In genomic region chr5:119361723-119362122, GRCh38 we compare ENCODE assay signal across 18 cellular contexts. TPM values are rescaled to one million over a fixed set of nuclear protein-coding genes. Genes with fewer than 3 reads are reported as not detected.
A peak's percentile ranks its signal among the peaks of the same experiment; 100 is the strongest.
DNase-seq lines count a peak whose midpoint lies in the region; ATAC-seq and TF ChIP-seq lines count a peak whose summit lies in the region.
"Had no signal": no experiment of that assay in that cellular context is flagged by ENCODE, and none has a peak within 500 bp of the region (broad histone marks: within the 10 kb centered on the region; RNA-seq: fewer than 3 reads in every experiment).

No MANE protein-coding gene starts in this region.

- H3K9me3 ChIP-seq in stomach (no peaks in the 10 kb centered on the region), ascending aorta (no peaks in the 10 kb centered on the region)
- H3K9me3 ChIP-seq: A549, SK-N-SH had no signal

- H3K4me3 Mint-ChIP-seq in activated CD4-positive, alpha-beta T cell treated with anti-CD3 and anti-CD28 coated beads, Interleukin-2, amount 10 ng/mL, durations not matched to agents 7 days and 5 days: no peak overlapping the region
- H3K4me3 Mint-ChIP-seq in activated CD4-positive, alpha-beta memory T cell treated with anti-CD3 and anti-CD28 coated beads, Interleukin-2, amount 10 ng/mL, durations not matched to agents 7 days and 5 days: no peak overlapping the region
- H3K4me3 Mint-ChIP-seq in immature natural killer cell: peak overlapping the region in 3 of 5 donors; percentile 0 to 14 (median 2)

- 82 to 100% (median 91%) methylated on average over 1 of the region's 1 CpG for WGBS in stomach, 5 donors

- H3K4me3 ChIP-seq in stomach: no peak overlapping the region
- no peak overlapping the region for H3K4me3 ChIP-seq in ascending aorta
- H3K4me3 ChIP-seq: A549, cardiac muscle cell had no signal

- no peak for TF ChIP-seq EP300 in stomach (IDR thresholded peaks at IDR 0.05)

- ATAC-seq in HG03175 (IDR thresholded peaks at IDR 0.05; ENCODE audit: unreplicated experiment): no peak
- ATAC-seq: A549, HepG2 had no signal

- TF ChIP-seq POLR2A in stomach (IDR thresholded peaks at IDR 0.05): no peak

- intact Hi-C loops in stomach (cut with DNase I; ENCODE audit: low total_unique reads) (no loop called here), ascending aorta (cut with DNase I) (no loop called here)

- H3K27ac Mint-ChIP-seq in activated CD4-positive, alpha-beta T cell treated with anti-CD3 and anti-CD28 coated beads, Interleukin-2, amount 10 ng/mL, durations not matched to agents 7 days and 5 days: peak overlapping the region; percentile 81
- H3K27ac Mint-ChIP-seq in activated CD4-positive, alpha-beta memory T cell treated with anti-CD3 and anti-CD28 coated beads, Interleukin-2, amount 10 ng/mL, durations not matched to agents 7 days and 5 days: peak overlapping the region; percentile 33
- H3K27ac Mint-ChIP-seq in immature natural killer cell: peak overlapping the region in 5 of 6 donors; percentile 11 to 86 (median 34)

- H3K4me1 ChIP-seq in stomach (peaks cover 22 to 88% (median 64%) of the 10 kb centered on the region in 4 donors), ascending aorta (peaks cover 0 to 24% of the 10 kb centered on the region in 2 donors)

- peaks cover 1% of the 10 kb centered on the region for H3K9me3 Mint-ChIP-seq in activated CD4-positive, alpha-beta T cell treated with anti-CD3 and anti-CD28 coated beads, Interleukin-2, amount 10 ng/mL, durations not matched to agents 7 days and 5 days
- H3K9me3 Mint-ChIP-seq in activated CD4-positive, alpha-beta memory T cell treated with anti-CD3 and anti-CD28 coated beads, Interleukin-2, amount 10 ng/mL, durations not matched to agents 7 days and 5 days: peaks cover 2% of the 10 kb centered on the region
- H3K9me3 Mint-ChIP-seq in immature natural killer cell: no peaks in the 10 kb centered on the region

- peak overlapping the region in 3 of 5 donors; percentile 1 to 26 (median 22) for H3K27ac ChIP-seq in stomach
- H3K27ac ChIP-seq in ascending aorta: peak overlapping the region in 1 of 2 donors; percentile 4
- H3K27ac ChIP-seq: A549, cardiac muscle cell had no signal

- TF ChIP-seq CTCF in stomach (IDR thresholded peaks at IDR 0.05) (no peak), ascending aorta (IDR thresholded peaks at IDR 0.05) (no peak)

- no peaks in the 10 kb centered on the region for H3K27me3 ChIP-seq in stomach
- H3K27me3 ChIP-seq in ascending aorta: no peaks in the 10 kb centered on the region
- H3K27me3 ChIP-seq: cardiac muscle cell had no signal

- peaks cover 95% of the 10 kb centered on the region for H3K4me1 Mint-ChIP-seq in activated CD4-positive, alpha-beta T cell treated with anti-CD3 and anti-CD28 coated beads, Interleukin-2, amount 10 ng/mL, durations not matched to agents 7 days and 5 days
- H3K4me1 Mint-ChIP-seq in activated CD4-positive, alpha-beta memory T cell treated with anti-CD3 and anti-CD28 coated beads, Interleukin-2, amount 10 ng/mL, durations not matched to agents 7 days and 5 days: peaks cover 97% of the 10 kb centered on the region
- H3K4me1 Mint-ChIP-seq in immature natural killer cell: peaks cover 94 to 100% of the 10 kb centered on the region in 2 donors

- no peaks in the 10 kb centered on the region for H3K36me3 ChIP-seq in stomach
- no peaks in the 10 kb centered on the region for H3K36me3 ChIP-seq in ascending aorta
- H3K36me3 ChIP-seq: cardiac muscle cell had no signal

- H3K27me3 Mint-ChIP-seq in activated CD4-positive, alpha-beta T cell treated with anti-CD3 and anti-CD28 coated beads, Interleukin-2, amount 10 ng/mL, durations not matched to agents 7 days and 5 days: no peaks in the 10 kb centered on the region
- H3K27me3 Mint-ChIP-seq in activated CD4-positive, alpha-beta memory T cell treated with anti-CD3 and anti-CD28 coated beads, Interleukin-2, amount 10 ng/mL, durations not matched to agents 7 days and 5 days: no peaks in the 10 kb centered on the region
- peaks cover 0 to 4% (median 0%) of the 10 kb centered on the region in 3 donors for H3K27me3 Mint-ChIP-seq in immature natural killer cell (ENCODE audit: low read depth in 3 of 3)

- DNase-seq in activated CD4-positive, alpha-beta T cell treated with anti-CD3 and anti-CD28 coated beads, Interleukin-2, amount 10 ng/mL, durations not matched to agents 7 days and 5 days: no peak
- DNase-seq in activated CD4-positive, alpha-beta T cell treated with anti-CD3 and anti-CD28 coated beads, Interleukin-2, amount 50 U/mL, for 4 hours: no peak
- DNase-seq in activated CD4-positive, alpha-beta memory T cell treated with anti-CD3 and anti-CD28 coated beads, Interleukin-2, amount 10 ng/mL, durations not matched to agents 7 days and 5 days: no peak
- DNase-seq in immature natural killer cell: no peak
- DNase-seq in stomach: no peak
- no peak for DNase-seq in medulla oblongata (ENCODE audit: extremely low spot score)
- no peak for DNase-seq in ascending aorta (ENCODE audit: low spot score in 2 of 2)
- DNase-seq: Calu3; glutamatergic neuron; NCI-H1092 treated with DMSO at 0.1 percent for 48 hours; NCI-H345; SK-N-SH; stimulated activated CD4-positive, alpha-beta T cell treated with anti-CD3 and anti-CD28 coated beads, Interleukin-4, amount 100 ng/mL, for 24 hours; stimulated activated naive CD4-positive, alpha-beta T cell had no signal

- H3K36me3 Mint-ChIP-seq in activated CD4-positive, alpha-beta T cell treated with anti-CD3 and anti-CD28 coated beads, Interleukin-2, amount 10 ng/mL, durations not matched to agents 7 days and 5 days (ENCODE audit: low read depth): peaks cover 77% of the 10 kb centered on the region
- H3K36me3 Mint-ChIP-seq in activated CD4-positive, alpha-beta memory T cell treated with anti-CD3 and anti-CD28 coated beads, Interleukin-2, amount 10 ng/mL, durations not matched to agents 7 days and 5 days (ENCODE audit: low read depth): peaks cover 75% of the 10 kb centered on the region
- H3K36me3 Mint-ChIP-seq in immature natural killer cell: no peaks in the 10 kb centered on the region

- CTCF ChIA-PET in activated CD4-positive, alpha-beta T cell treated with anti-CD3 and anti-CD28 coated beads, Interleukin-2, amount 10 ng/mL, durations not matched to agents 7 days and 5 days (lab: Charles Lee): interaction anchor here (1.0 to 6.0 kb wide), 8 partner anchors 11 to 374 kb away, joined by 3 to 29 read pairs (median 6); partner anchors contain the start of gene DTWD2
- CTCF ChIA-PET in activated CD4-positive, alpha-beta memory T cell treated with anti-CD3 and anti-CD28 coated beads, Interleukin-2, amount 10 ng/mL, durations not matched to agents 7 days and 5 days (lab: Charles Lee): interaction anchor here (0.9 to 1.7 kb wide), 6 partner anchors 9 to 91 kb away, joined by 3 to 5 read pairs (median 3); no protein-coding TSS in a partner anchor

- POLR2A ChIA-PET in activated CD4-positive, alpha-beta T cell treated with anti-CD3 and anti-CD28 coated beads, Interleukin-2, amount 10 ng/mL, durations not matched to agents 7 days and 5 days (lab: Charles Lee): interaction anchor here (1.1 kb wide), 1 partner anchor 18 kb away, joined by 3 read pairs; no protein-coding TSS in a partner anchor
- POLR2A ChIA-PET in activated CD4-positive, alpha-beta memory T cell treated with anti-CD3 and anti-CD28 coated beads, Interleukin-2, amount 10 ng/mL, durations not matched to agents 7 days and 5 days (lab: Charles Lee): interaction anchor here (0.6 to 19.6 kb wide), 12 partner anchors 6 to 291 kb away, joined by 3 to 779 read pairs (median 4); partner anchors contain the start of gene DMXL1

RNA-seq across cellular contexts. Expression of gene TNFAIP8, which starts 5.9 kb away (rescaled TPM):
- 100 to 1,000 TPM; 167 to 184 TPM for total RNA-seq in activated CD4-positive, alpha-beta T cell treated with anti-CD3 and anti-CD28 coated beads, Interleukin-2, amount 10 ng/mL, durations not matched to agents 7 days and 5 days
- 100 to 1,000 TPM; 161 to 163 TPM for total RNA-seq in activated CD4-positive, alpha-beta memory T cell treated with anti-CD3 and anti-CD28 coated beads, Interleukin-2, amount 10 ng/mL, durations not matched to agents 7 days and 5 days
- polyA plus RNA-seq in immature natural killer cell (100 to 1,000 TPM in 2 of 3 donors, 10 to 100 TPM in 1; 99.7 to 162 (median 132) TPM), stomach (10 to 100 TPM in 2 of 3 donors, 1 to 10 TPM in 1; 9.6 to 18.4 (median 14.9) TPM)
- total RNA-seq in stomach (10 to 100 TPM in 3 of 5 donors, 1 to 10 TPM in 2; 1.2 to 37.1 (median 10.7) TPM), ascending aorta (3.5 TPM)

Comparison
In these comparisons a context has a peak if more than half of its experiments do, and no peak if none do; other contexts are left out.
1. H3K4me3 Mint-ChIP-seq: peak in immature natural killer cell (3 of 5); none in activated CD4-positive, alpha-beta T cell treated with anti-CD3 and anti-CD28 coated beads, Interleukin-2, amount 10 ng/mL, durations not matched to agents 7 days and 5 days (single experiment) and activated CD4-positive, alpha-beta memory T cell treated with anti-CD3 and anti-CD28 coated beads, Interleukin-2, amount 10 ng/mL, durations not matched to agents 7 days and 5 days (single experiment).
2. RNA of gene TNFAIP8, which starts 5.9 kb away (total RNA-seq): 167 to 184 TPM in activated CD4-positive, alpha-beta T cell treated with anti-CD3 and anti-CD28 coated beads, Interleukin-2, amount 10 ng/mL, durations not matched to agents 7 days and 5 days and 161 to 163 TPM in activated CD4-positive, alpha-beta memory T cell treated with anti-CD3 and anti-CD28 coated beads, Interleukin-2, amount 10 ng/mL, durations not matched to agents 7 days and 5 days; 1.2 to 37.1 TPM in stomach and 3.5 TPM in ascending aorta (single experiment); every median in the first group is over 4 times any median in the second.
3. Peak in every context shown above with its lines, with median percentiles within 50 percentile points of each other: H3K27ac Mint-ChIP-seq.